17 cellular contexts compared by ENCODE assay signal in genomic region chr6:148382856-148383255, GRCh38. TPM values are rescaled to one million over a fixed set of nuclear protein-coding genes. Genes with fewer than 3 reads are reported as not detected.
DNase-seq lines count a peak whose midpoint lies in the region; ATAC-seq and TF ChIP-seq lines count a peak whose summit lies in the region.
"Had no signal": no experiment of that assay in that cellular context is flagged by ENCODE, and none has a peak within 500 bp of the region (broad histone marks: within the 10 kb centered on the region; RNA-seq: fewer than 3 reads in every experiment).

No MANE protein-coding gene starts in this region.

- no peak overlapping the region for H3K27ac ChIP-seq in right atrium auricular region
- H3K27ac ChIP-seq in dorsolateral prefrontal cortex, result peak overlapping the region in 43 of 59 donors; percentile 0 to 92 (median 68)
- H3K27ac ChIP-seq: KMS-11 had no signal

- TF ChIP-seq CTCF in right atrium auricular region (IDR thresholded peaks at IDR 0.05), result no peak
- no peak for TF ChIP-seq CTCF in dorsolateral prefrontal cortex (IDR thresholded peaks at IDR 0.05 in 54 of 56, conservative IDR thresholded peaks at IDR 0.05 in 2 of 56; ENCODE audit: low read depth in 1 of 56, partially characterized antibody in 56 of 56)

- no peaks in the 10 kb centered on the region for H3K9me3 ChIP-seq in right atrium auricular region
- H3K9me3 ChIP-seq: MG63 had no signal

- intact Hi-C loops in left ventricle myocardium superior (cut with micrococcal nuclease), result no loop called here
- intact Hi-C loops in dorsolateral prefrontal cortex (cut with DNase I), result no loop called here

- no peaks in the 10 kb centered on the region for H3K36me3 ChIP-seq in right atrium auricular region

- no peak overlapping the region for H3K4me3 ChIP-seq in right atrium auricular region
- H3K4me3 ChIP-seq in dorsolateral prefrontal cortex, result peak overlapping the region in 1 of 59 donors; percentile 35
- H3K4me3 ChIP-seq: MG63 had no signal

- H3K4me1 ChIP-seq in right atrium auricular region, result peaks cover 0 to 64% of the 10 kb centered on the region in 2 donors

- no peak for ATAC-seq in left ventricle myocardium superior
- no peak for ATAC-seq in HG03342 (IDR thresholded peaks at IDR 0.05; ENCODE audit: unreplicated experiment)
- ATAC-seq: Panc1 had no signal

- no peaks in the 10 kb centered on the region for H3K27me3 ChIP-seq in right atrium auricular region
- H3K27me3 ChIP-seq in dorsolateral prefrontal cortex, result no peaks in the 10 kb centered on the region
- H3K27me3 ChIP-seq: MG63 had no signal

- DNase-seq in right atrium auricular region (ENCODE audit: low spot score) (peak; percentile 38), left ventricle myocardium superior (no peak), dorsolateral prefrontal cortex (no peak), kidney tubule cell (ENCODE audit: low spot score) (peak; percentile 92), globus pallidus (ENCODE audit: low spot score) (no peak), anterior cingulate cortex (lab: John Stamatoyannopoulos, UW) (no peak), OCI-M2 (lab: John Stamatoyannopoulos, UW; ENCODE audit: unreplicated experiment) (no peak)
- DNase-seq: C1 segment of cervical spinal cord, DMS153, MG63, NCI-H2029, NCI-H2171 treated with DMSO at 0.1 percent for 48 hours, NCI-H510A, NCI-H82 had no signal

RNA-seq across cellular contexts. Expression of gene SASH1, which starts 40.2 kb away (rescaled TPM):
- total RNA-seq in right atrium auricular region, result 10 to 100 TPM; 39.0 to 42.3 TPM
- 31.8 TPM for total RNA-seq in left ventricle myocardium superior
- total RNA-seq in dorsolateral prefrontal cortex, result 100 to 1,000 TPM in 105 of 120 experiments, 10 to 100 TPM in 15; 67.5 to 387 (median 117) TPM

Comparison
In these comparisons a context has a peak if more than half of its experiments do, and no peak if none do; other contexts are left out.
1. DNase-seq: peak in right atrium auricular region (single experiment) and kidney tubule cell (single experiment); none in left ventricle myocardium superior (single experiment), dorsolateral prefrontal cortex (0 of 10), globus pallidus (single experiment), anterior cingulate cortex (0 of 58) and OCI-M2 (single experiment).
2. H3K27ac ChIP-seq: peak in dorsolateral prefrontal cortex (43 of 59); none in right atrium auricular region (0 of 2).